In genomic region chr6:37204014-37204751, GRCh38 we compare ENCODE assay signal across 1 cellular context.
TF ChIP-seq lines count a peak whose summit lies in the region.

No MANE protein-coding gene starts in this region.

TF ChIP-seq in HepG2, 621 proteins besides CTCF, POLR2A, EP300 and RAD21 (continued from another document and continues in another):
- peak; percentile 77; the same call in 1 of the 2 replicates for TF ChIP-seq FOSL1 (CRISPR knock-in tag; IDR thresholded peaks at IDR 0.05; ENCODE audit: borderline replicate concordance)
- TF ChIP-seq TEAD2 (CRISPR knock-in tag; IDR thresholded peaks at IDR 0.05): no peak
- no peak for TF ChIP-seq ZBTB25 (CRISPR knock-in tag; IDR thresholded peaks at IDR 0.05)
- no peak for TF ChIP-seq FOXK1 (CRISPR knock-in tag; IDR thresholded peaks at IDR 0.05; ENCODE audit: borderline replicate concordance, low read depth)
- TF ChIP-seq ZNF430 (CRISPR knock-in tag; IDR thresholded peaks at IDR 0.05): no peak
- no peak for TF ChIP-seq ZNF841 (CRISPR knock-in tag; IDR thresholded peaks at IDR 0.05; ENCODE audit: borderline replicate concordance)
- no peak for TF ChIP-seq AKAP8 (CRISPR knock-in tag; IDR thresholded peaks at IDR 0.05)
- no peak for TF ChIP-seq MATR3 (CRISPR knock-in tag; IDR thresholded peaks at IDR 0.05)
- TF ChIP-seq SMYD3 (CRISPR knock-in tag; IDR thresholded peaks at IDR 0.05): no peak
- no peak for TF ChIP-seq E2F2 (CRISPR knock-in tag; IDR thresholded peaks at IDR 0.05; ENCODE audit: borderline replicate concordance)
- TF ChIP-seq ZHX2 (IDR thresholded peaks at IDR 0.05; ENCODE audit: low read depth): no peak
- no peak for TF ChIP-seq ZHX2 (CRISPR knock-in tag; IDR thresholded peaks at IDR 0.05; ENCODE audit: borderline replicate concordance)
- no peak for TF ChIP-seq YEATS2 (CRISPR knock-in tag; IDR thresholded peaks at IDR 0.05; ENCODE audit: borderline replicate concordance)
- TF ChIP-seq CSRNP1 (CRISPR knock-in tag; IDR thresholded peaks at IDR 0.05): no peak
- TF ChIP-seq ATF3 (CRISPR knock-in tag; IDR thresholded peaks at IDR 0.05): peak; percentile 70; the same call in 1 of the 2 replicates
- TF ChIP-seq IRF2 (CRISPR knock-in tag; IDR thresholded peaks at IDR 0.05): no peak
- no peak for TF ChIP-seq TSC22D2 (CRISPR knock-in tag; IDR thresholded peaks at IDR 0.05; ENCODE audit: borderline replicate concordance)
- TF ChIP-seq ZSCAN22 (CRISPR knock-in tag; IDR thresholded peaks at IDR 0.05): no peak
- TF ChIP-seq KDM6A (CRISPR knock-in tag; IDR thresholded peaks at IDR 0.05; ENCODE audit: low read depth): no peak
- TF ChIP-seq ZBTB8A (CRISPR knock-in tag; IDR thresholded peaks at IDR 0.05; ENCODE audit: borderline replicate concordance, low read depth): no peak
- no peak for TF ChIP-seq TRIM24 (CRISPR knock-in tag; IDR thresholded peaks at IDR 0.05)
- no peak; the same call in 1 of the 2 replicates for TF ChIP-seq SP1 (IDR thresholded peaks at IDR 0.05)
- TF ChIP-seq SP1 (CRISPR knock-in tag; IDR thresholded peaks at IDR 0.05): no peak
- no peak for TF ChIP-seq ZIK1 (CRISPR knock-in tag; IDR thresholded peaks at IDR 0.05; ENCODE audit: borderline replicate concordance, low read depth)
- no peak for TF ChIP-seq ZHX1 (CRISPR knock-in tag; IDR thresholded peaks at IDR 0.05; ENCODE audit: low read depth)
- no peak for TF ChIP-seq KAT7 (CRISPR knock-in tag; IDR thresholded peaks at IDR 0.05; ENCODE audit: borderline replicate concordance)
- TF ChIP-seq CHCHD3 (CRISPR knock-in tag; IDR thresholded peaks at IDR 0.05): no peak
- TF ChIP-seq PREB (CRISPR knock-in tag; IDR thresholded peaks at IDR 0.05): no peak
- no peak for TF ChIP-seq ZNF75D (CRISPR knock-in tag; IDR thresholded peaks at IDR 0.05; ENCODE audit: borderline replicate concordance)
- 0 out of 2 replicates have a peak, but pooled peaks have one; percentile 78 for TF ChIP-seq ARNT (IDR thresholded peaks at IDR 0.05)
- TF ChIP-seq ZMYM3 (CRISPR knock-in tag; IDR thresholded peaks at IDR 0.05): no peak
- peak; percentile 49; the same call in 1 of the 2 replicates for TF ChIP-seq SOX6 (IDR thresholded peaks at IDR 0.05)
- TF ChIP-seq SOX6 (CRISPR knock-in tag; IDR thresholded peaks at IDR 0.05): no peak
- no peak for TF ChIP-seq ESRRA (CRISPR knock-in tag; IDR thresholded peaks at IDR 0.05; ENCODE audit: low read depth)
- no peak for TF ChIP-seq KLF15 (CRISPR knock-in tag; IDR thresholded peaks at IDR 0.05; ENCODE audit: borderline replicate concordance)
- no peak for TF ChIP-seq CREB1 (IDR thresholded peaks at IDR 0.05)
- TF ChIP-seq CREB1 (CRISPR knock-in tag; IDR thresholded peaks at IDR 0.05): no peak
- TF ChIP-seq KDM1A (CRISPR knock-in tag; IDR thresholded peaks at IDR 0.05): no peak
- TF ChIP-seq ZNF335 (CRISPR knock-in tag; IDR thresholded peaks at IDR 0.05): no peak
- no peak for TF ChIP-seq KDM5A (IDR thresholded peaks at IDR 0.05; ENCODE audit: borderline replicate concordance, low read length)
- TF ChIP-seq JUN (CRISPR knock-in tag; IDR thresholded peaks at IDR 0.05): peak; percentile 83
- no peak for TF ChIP-seq ZNF512B (CRISPR knock-in tag; IDR thresholded peaks at IDR 0.05; ENCODE audit: borderline replicate concordance)
- no peak for TF ChIP-seq MLLT10 (CRISPR knock-in tag; IDR thresholded peaks at IDR 0.05)
- TF ChIP-seq USF2 (IDR thresholded peaks at IDR 0.05; ENCODE audit: low read depth, low read length): no peak
- no peak for TF ChIP-seq USF2 (CRISPR knock-in tag; IDR thresholded peaks at IDR 0.05; ENCODE audit: borderline replicate concordance)
- no peak for TF ChIP-seq ZNF616 (CRISPR knock-in tag; IDR thresholded peaks at IDR 0.05; ENCODE audit: low read depth)
- no peak for TF ChIP-seq ZSCAN30 (CRISPR knock-in tag; IDR thresholded peaks at IDR 0.05)
